Comparison of ENCODE assay signal across 2 cellular contexts in the genomic region with DNA sequence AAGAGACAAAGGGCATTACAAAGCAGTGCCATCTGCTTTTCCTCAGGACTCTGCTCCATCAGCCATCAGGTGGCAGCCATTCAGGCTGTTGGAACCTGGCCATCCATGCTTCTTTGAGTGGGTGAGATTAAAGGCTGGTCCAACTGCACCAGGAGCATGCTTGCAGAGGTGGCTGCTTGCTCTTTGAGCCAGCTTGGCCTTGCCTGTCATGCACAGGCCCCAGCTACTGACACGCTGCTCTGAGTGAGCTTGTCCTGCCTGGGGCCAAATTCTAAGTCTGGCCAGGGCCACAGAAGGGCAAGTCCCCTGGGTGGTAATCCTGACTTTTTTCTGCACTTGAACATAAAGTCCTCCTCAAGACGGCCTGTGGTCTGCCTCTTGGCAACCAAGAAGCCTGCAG. TPM values are rescaled to one million over a fixed set of nuclear protein-coding genes. Genes with fewer than 3 reads are reported as not detected.
"Had no signal": no experiment of that assay in that cellular context is flagged by ENCODE, and none has a peak within 500 bp of the region (broad histone marks: within the 10 kb centered on the region; RNA-seq: fewer than 3 reads in every experiment).

No MANE protein-coding gene starts in this region.

RNA-seq across cellular contexts. Expression of gene POTEB3, which starts 43.1 kb away (rescaled TPM):
- total RNA-seq: G401, GM12878 had no signal
- polyA plus RNA-seq: GM12878 had no signal
